In genomic region chr9:87629094-87629493, GRCh38 we compare ENCODE assay signal across 22 cellular contexts.
"Had no signal": no experiment of that assay in that cellular context is flagged by ENCODE, and none has a peak within 500 bp of the region (broad histone marks: within the 10 kb centered on the region; RNA-seq: fewer than 3 reads in every experiment).

No MANE protein-coding gene starts in this region.

- H3K36me3 Mint-ChIP-seq: IgD-negative memory B cell had no signal

- H3K27ac ChIP-seq: KMS-11, SJSA1, SK-N-MC had no signal

- H3K4me1 Mint-ChIP-seq: IgD-negative memory B cell had no signal

- H3K4me3 ChIP-seq: K562, SJSA1, SK-N-MC had no signal

- H3K4me3 Mint-ChIP-seq: IgD-negative memory B cell had no signal

- H3K27me3 Mint-ChIP-seq: IgD-negative memory B cell had no signal

- H3K9me3 ChIP-seq: SJSA1 had no signal

- H3K27ac Mint-ChIP-seq: IgD-negative memory B cell had no signal

- H3K27me3 ChIP-seq: SJSA1 had no signal

- DNase-seq: Kasumi-1, MM.1S, NCI-H1092 treated with DMSO at 0.1 percent for 48 hours, NCI-H1436, NCI-H187, NCI-H2029, NCI-H2081 treated with DMSO at 0.1 percent for 48 hours, NCI-H2171, NCI-H345, NCI-H446 treated with DMSO at 0.1 percent for 48 hours, NCI-H510A treated with DMSO at 0.1 percent for 48 hours, NCI-H526, NCI-H82, Right ventricle myocardium superior, RPMI8226, SIG-M5 had no signal

- ATAC-seq: HepG2, K562 had no signal

- H3K4me1 ChIP-seq: SJSA1 had no signal
